In the genomic region with DNA sequence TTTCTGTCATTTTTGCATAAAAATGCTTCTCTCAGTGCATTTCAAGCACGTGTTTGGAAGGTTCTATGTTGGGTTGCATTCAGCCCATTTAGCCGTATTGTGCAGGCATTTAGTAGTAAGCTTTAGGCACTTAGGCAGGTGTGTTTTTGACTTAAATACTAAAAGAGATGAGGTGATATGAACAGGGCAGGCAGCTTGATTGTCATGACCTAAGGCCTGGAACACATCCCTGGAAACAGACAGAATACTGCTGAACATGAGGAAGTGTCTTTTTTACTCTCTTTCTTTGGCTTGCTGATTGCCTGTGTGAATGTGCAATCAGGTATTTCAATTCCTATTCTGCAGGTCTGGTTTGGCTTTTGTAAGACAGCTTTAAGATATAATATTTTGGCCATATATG, we compare ENCODE assay signal across 20 cellular contexts.
"Had no signal": no experiment of that assay in that cellular context is flagged by ENCODE, and none has a peak within 500 bp of the region (broad histone marks: within the 10 kb centered on the region; RNA-seq: fewer than 3 reads in every experiment).

No MANE protein-coding gene starts in this region.

- DNase-seq: effector CD4-positive, alpha-beta T cell; endodermal cell; erythroblast; foreskin keratinocyte; head of caudate nucleus; kidney; left cardiac atrium; left ventricle myocardium inferior; naive thymus-derived CD4-positive, alpha-beta T cell; nephron progenitor cell; spleen; stimulated activated CD4-positive, alpha-beta T cell treated with anti-CD3 and anti-CD28 coated beads, Interleukin-15, amount 100 ng/mL, for 24 hours; stimulated activated CD4-positive, alpha-beta T cell treated with anti-CD3 and anti-CD28 coated beads, Interleukin-1b, Interleukin-23, amount 100 ng/mL, for 48 hours; stimulated activated CD4-positive, alpha-beta T cell treated with anti-CD3 and anti-CD28 coated beads, Interleukin-4, amount 100 ng/mL, for 24 hours; tibial artery; upper lobe of right lung had no signal

- H3K27me3 ChIP-seq: foreskin keratinocyte, hepatocyte, neutrophil, spleen, tibial artery, upper lobe of right lung, vagina had no signal

- H3K4me1 ChIP-seq: foreskin keratinocyte, left ventricle myocardium inferior, spleen, tibial artery, upper lobe of right lung, vagina had no signal

- H3K4me3 ChIP-seq: hepatocyte, left ventricle myocardium inferior, lung, spleen, tibial artery, upper lobe of right lung, vagina had no signal

- H3K27ac ChIP-seq: foreskin keratinocyte, hepatocyte, left ventricle myocardium inferior, neutrophil, spleen, tibial artery, upper lobe of right lung, vagina had no signal

- H3K79me2 ChIP-seq: hepatocyte had no signal

- H3K36me3 ChIP-seq: left ventricle myocardium inferior, neutrophil, spleen, tibial artery, upper lobe of right lung, vagina had no signal

- H3K9me3 ChIP-seq: left ventricle myocardium inferior, neutrophil, spleen, tibial artery, upper lobe of right lung, vagina had no signal

- H3K4me2 ChIP-seq: hepatocyte had no signal
